ENCODE assay signal across 12 cellular contexts in genomic region chr1:158283965-158284364, GRCh38. TPM values are rescaled to one million over a fixed set of nuclear protein-coding genes. Genes with fewer than 3 reads are reported as not detected.
DNase-seq lines count a peak whose midpoint lies in the region; ATAC-seq and TF ChIP-seq lines count a peak whose summit lies in the region.
"Had no signal": no experiment of that assay in that cellular context is flagged by ENCODE, and none has a peak within 500 bp of the region (broad histone marks: within the 10 kb centered on the region; RNA-seq: fewer than 3 reads in every experiment).

No MANE protein-coding gene starts in this region.

- H3K9ac ChIP-seq in smooth muscle cell (ENCODE audit: low read depth): no peak overlapping the region

- no peaks in the 10 kb centered on the region for H3F3A ChIP-seq in smooth muscle cell (ENCODE audit: low read depth)

- 70% methylated on average over 2 of the region's 2 CpGs for WGBS in smooth muscle cell (ENCODE audit: low lambda C conversion rate)

- no peak overlapping the region for H2AFZ ChIP-seq in smooth muscle cell (ENCODE audit: low read depth)

- no peak overlapping the region for H3K4me3 ChIP-seq in Jurkat, Clone E6-1 (ENCODE audit: low read length)
- no peak overlapping the region for H3K4me3 ChIP-seq in smooth muscle cell
- H3K4me3 ChIP-seq: prostate gland had no signal

- H3K36me3 ChIP-seq in smooth muscle cell (ENCODE audit: low read depth): no peaks in the 10 kb centered on the region
- H3K36me3 ChIP-seq: prostate gland had no signal

- H3K79me2 ChIP-seq in smooth muscle cell (ENCODE audit: low read depth): no peaks in the 10 kb centered on the region

- TF ChIP-seq CTCF in smooth muscle cell (IDR thresholded peaks at IDR 0.05; ENCODE audit: borderline replicate concordance, insufficient read depth, poor library complexity, severe bottlenecking): no peak

- no peak overlapping the region for H3K4me2 ChIP-seq in smooth muscle cell

- H3K4me3 Mint-ChIP-seq in natural killer cell treated with Interleukin-12 subunit alpha and Interleukin-12 subunit beta and Interleukin-15 and Interleukin-18, amount 100 ng/mL, for 72 hours: no peak overlapping the region
- H3K4me3 Mint-ChIP-seq: central memory CD8-positive, alpha-beta T cell had no signal

- peaks cover 14 to 28% of the 10 kb centered on the region in 2 donors for H3K4me1 Mint-ChIP-seq in natural killer cell treated with Interleukin-12 subunit alpha and Interleukin-12 subunit beta and Interleukin-15 and Interleukin-18, amount 100 ng/mL, for 72 hours (ENCODE audit: low read depth in 2 of 2)

- peaks cover 8% of the 10 kb centered on the region for H3K9me3 Mint-ChIP-seq in natural killer cell treated with Interleukin-12 subunit alpha and Interleukin-12 subunit beta and Interleukin-15 and Interleukin-18, amount 100 ng/mL, for 72 hours
- H3K9me3 Mint-ChIP-seq: central memory CD8-positive, alpha-beta T cell had no signal

- H4K20me1 ChIP-seq in smooth muscle cell (ENCODE audit: low read depth): no peaks in the 10 kb centered on the region

- peaks cover 10% of the 10 kb centered on the region for H3K36me3 Mint-ChIP-seq in natural killer cell treated with Interleukin-12 subunit alpha and Interleukin-12 subunit beta and Interleukin-15 and Interleukin-18, amount 100 ng/mL, for 72 hours

- no peaks in the 10 kb centered on the region for H3K27me3 ChIP-seq in smooth muscle cell (ENCODE audit: low read depth)

- no peaks in the 10 kb centered on the region for H3K9me3 ChIP-seq in smooth muscle cell (replicated peaks; ENCODE audit: low read depth)
- H3K9me3 ChIP-seq: prostate gland had no signal

- intact Hi-C loops in left cardiac atrium (cut with DNase I): no loop called here

- ATAC-seq in GM18873 (IDR thresholded peaks at IDR 0.05; ENCODE audit: low FRiP score, unreplicated experiment) (peak; percentile 45), HG02610 (IDR thresholded peaks at IDR 0.05; ENCODE audit: unreplicated experiment) (peak; percentile 62), left cardiac atrium (no peak)
- peak; percentile 61 to 82 for ATAC-seq in natural killer cell treated with Interleukin-12 subunit alpha and Interleukin-12 subunit beta and Interleukin-15 and Interleukin-18, amount 100 ng/mL, for 72 hours

- H3K27ac ChIP-seq in smooth muscle cell (ENCODE audit: low read depth): no peak overlapping the region
- H3K27ac ChIP-seq: prostate gland had no signal

- H3K4me1 ChIP-seq in smooth muscle cell (ENCODE audit: low read depth): no peaks in the 10 kb centered on the region
- H3K4me1 ChIP-seq: prostate gland had no signal

- H3K27me3 Mint-ChIP-seq in natural killer cell treated with Interleukin-12 subunit alpha and Interleukin-12 subunit beta and Interleukin-15 and Interleukin-18, amount 100 ng/mL, for 72 hours: peaks cover 31 to 33% of the 10 kb centered on the region in 2 donors

- DNase-seq in Jurkat, Clone E6-1 (ENCODE audit: low read depth, low spot score): peak; percentile 57
- DNase-seq in natural killer cell treated with Interleukin-12 subunit alpha and Interleukin-12 subunit beta and Interleukin-15 and Interleukin-18, amount 100 ng/mL, for 72 hours (ENCODE audit: low spot score): no peak
- no peak for DNase-seq in stimulated activated CD4-positive, alpha-beta T cell treated with anti-CD3 and anti-CD28 coated beads, Interleukin-4, amount 100 ng/mL, for 4 hours
- DNase-seq in smooth muscle cell (lab: John Stamatoyannopoulos, UW; ENCODE audit: unreplicated experiment) (no peak), left cardiac atrium (no peak), activated gamma-delta T cell (lab: John Stamatoyannopoulos, UW) (no peak)
- DNase-seq: hippocampal formation had no signal

- no peak overlapping the region for H3K27ac Mint-ChIP-seq in natural killer cell treated with Interleukin-12 subunit alpha and Interleukin-12 subunit beta and Interleukin-15 and Interleukin-18, amount 100 ng/mL, for 72 hours

RNA-seq across cellular contexts. Expression of gene CD1C, which starts 5.8 kb away (rescaled TPM):
- polyA plus RNA-seq in Jurkat, Clone E6-1 (2012; ENCODE audit: insufficient read depth, insufficient read length): 23.2 TPM
- total RNA-seq in natural killer cell treated with Interleukin-12 subunit alpha and Interleukin-12 subunit beta and Interleukin-15 and Interleukin-18, amount 100 ng/mL, for 72 hours: not detected
- total RNA-seq in smooth muscle cell (not detected in 2 replicates), left cardiac atrium (under 1 TPM in 1 of 2 donors, not detected in 1; 0.50 TPM)
- polyA plus RNA-seq in smooth muscle cell: not detected in 2 replicates
- total RNA-seq: RPMI7951 had no signal

RNA-seq across cellular contexts. Expression of gene CD1A, which starts 29.7 kb away (rescaled TPM):
- polyA plus RNA-seq in Jurkat, Clone E6-1 (2012; ENCODE audit: insufficient read depth, insufficient read length): 62.7 TPM
- total RNA-seq in natural killer cell treated with Interleukin-12 subunit alpha and Interleukin-12 subunit beta and Interleukin-15 and Interleukin-18, amount 100 ng/mL, for 72 hours: not detected
- total RNA-seq in smooth muscle cell: not detected in 2 replicates
- not detected in 2 replicates for polyA plus RNA-seq in smooth muscle cell
- total RNA-seq in left cardiac atrium: not detected
- total RNA-seq: prostate gland, RPMI7951 had no signal

RNA-seq across cellular contexts. Expression of gene CD1B, which starts 47.4 kb away (rescaled TPM):
- 40.2 TPM for polyA plus RNA-seq in Jurkat, Clone E6-1 (2012; ENCODE audit: insufficient read depth, insufficient read length)
- not detected for total RNA-seq in natural killer cell treated with Interleukin-12 subunit alpha and Interleukin-12 subunit beta and Interleukin-15 and Interleukin-18, amount 100 ng/mL, for 72 hours
- total RNA-seq in smooth muscle cell (not detected in 2 replicates), left cardiac atrium (not detected)
- not detected in 2 replicates for polyA plus RNA-seq in smooth muscle cell
- total RNA-seq: prostate gland, RPMI7951 had no signal

Comparison
In these comparisons a context has a peak if more than half of its experiments do, and no peak if none do; other contexts are left out.
1. ATAC-seq: peak in GM18873 (single experiment), HG02610 (single experiment) and natural killer cell treated with Interleukin-12 subunit alpha and Interleukin-12 subunit beta and Interleukin-15 and Interleukin-18, amount 100 ng/mL, for 72 hours (2 of 2); none in left cardiac atrium (0 of 2).